In genomic region chr18:22915337-22915736, GRCh38 we compare ENCODE assay signal across 13 cellular contexts. TPM values are rescaled to one million over a fixed set of nuclear protein-coding genes. Genes with fewer than 3 reads are reported as not detected.
DNase-seq lines count a peak whose midpoint lies in the region; ATAC-seq, FAIRE-seq and TF ChIP-seq lines count a peak whose summit lies in the region.
"Had no signal": no experiment of that assay in that cellular context is flagged by ENCODE, and none has a peak within 500 bp of the region (broad histone marks: within the 10 kb centered on the region; RNA-seq: fewer than 3 reads in every experiment).

No MANE protein-coding gene starts in this region.

- no TSS peak for BruUV-seq in HepG2 (replicated peaks; lab: Mats Ljungman, UMichigan)

- no peak for ATAC-seq in HepG2
- no peak for ATAC-seq in right lobe of liver
- ATAC-seq in lower lobe of right lung, result no peak
- ATAC-seq in HG03520 (IDR thresholded peaks at IDR 0.05; ENCODE audit: unreplicated experiment), result no peak

- in situ Hi-C loops in HepG2 (cut with HindIII; ENCODE audit: extremely low pct_ligation_motif_present, low pct_unique_long_range_greater_than_20kb), result no loop called here

- H3K27ac ChIP-seq in HepG2 (ENCODE audit: extremely low read length, insufficient read depth, low read length) (no peak overlapping the region), right lobe of liver (no peak overlapping the region), lower lobe of right lung (no peak overlapping the region)

- no peak for DNase-seq in HepG2 (ENCODE audit: low spot score)
- no peak for DNase-seq in right lobe of liver
- DNase-seq in epithelial cell of esophagus (ENCODE audit: low read depth), result no peak
- DNase-seq in lower lobe of right lung, result no peak
- no peak for DNase-seq in hepatic stellate cell (ENCODE audit: low spot score)
- no peak for DNase-seq in RCC 7860 (ENCODE audit: low spot score)
- no peak for DNase-seq in activated CD4-positive, CD25-positive, alpha-beta regulatory T cell treated with anti-CD3 and anti-CD28 coated beads, Interleukin-2, amount 50 U/mL, for 72 hours
- DNase-seq: C1 segment of cervical spinal cord; NCI-H2227 treated with DMSO at 0.1 percent for 48 hours; NCI-H524 treated with DMSO at 0.1 percent for 48 hours; NK-92 treated with Interleukin-12 subunit alpha and Interleukin-12 subunit beta, amount 100 ng/mL, for 24 hours; OCI-M1 had no signal

- POLR2A ChIA-PET in HepG2 (lab: Yijun Ruan, JAX), result no interaction called here

- CTCF ChIA-PET in HepG2 (lab: Yijun Ruan, JAX; ENCODE audit: low intra/inter-chr PET ratio, low total read pairs), result no interaction called here

- H2AFZ ChIP-seq in HepG2 (ENCODE audit: low read length), result no peak overlapping the region

- H3K36me3 ChIP-seq in HepG2 (replicated peaks in 1 of 2; ENCODE audit: control insufficient read depth in 1 of 2, insufficient read depth in 2 of 2, low read length in 2 of 2), result no peaks in the 10 kb centered on the region
- no peaks in the 10 kb centered on the region for H3K36me3 ChIP-seq in right lobe of liver
- H3K36me3 ChIP-seq in lower lobe of right lung, result no peaks in the 10 kb centered on the region

- intact Hi-C loops in HepG2 (cut with micrococcal nuclease; ENCODE audit: unreplicated experiment) (no loop called here), right lobe of liver (cut with DNase I) (no loop called here), lower lobe of right lung (cut with DNase I) (no loop called here)

- no peak for TF ChIP-seq POLR2A in HepG2 (IDR thresholded peaks at IDR 0.05; ENCODE audit: insufficient read depth in 1 of 2, low read depth in 2 of 2, low read length in 2 of 2)
- no peak for TF ChIP-seq POLR2A in right lobe of liver (IDR thresholded peaks at IDR 0.05)

- TF ChIP-seq EP300 in HepG2 (IDR thresholded peaks at IDR 0.05; ENCODE audit: low read depth in 2 of 2, low read length in 2 of 2) (no peak), HepG2 (CRISPR knock-in tag; IDR thresholded peaks at IDR 0.05; ENCODE audit: borderline replicate concordance) (no peak)

- no peak overlapping the region for H3K4me3 ChIP-seq in HepG2 (replicated peaks in 1 of 3; ENCODE audit: insufficient read depth in 1 of 3, low read depth in 2 of 3, low read length in 3 of 3)
- H3K4me3 ChIP-seq in right lobe of liver, result no peak overlapping the region
- H3K4me3 ChIP-seq in epithelial cell of esophagus (ENCODE audit: low read length), result peak overlapping the region; percentile 66
- H3K4me3 ChIP-seq in lower lobe of right lung, result peak overlapping the region; percentile 36

- no peak for FAIRE-seq in HepG2 (lab: Jason Lieb, UNC)
- FAIRE-seq in RCC 7860 (lab: Jason Lieb, UNC), result no peak

- H3K4me1 ChIP-seq in HepG2 (ENCODE audit: insufficient read depth, low read length), result peaks cover 13% of the 10 kb centered on the region
- H3K4me1 ChIP-seq in right lobe of liver, result peaks cover 0 to 4% (median 0%) of the 10 kb centered on the region in 4 donors
- H3K4me1 ChIP-seq in lower lobe of right lung, result no peaks in the 10 kb centered on the region

- H4K20me1 ChIP-seq in HepG2 (ENCODE audit: insufficient read depth, low read length), result no peaks in the 10 kb centered on the region

- TF ChIP-seq RAD21 in HepG2 (CRISPR knock-in tag; IDR thresholded peaks at IDR 0.05), result no peak

- no peaks in the 10 kb centered on the region for H3K79me2 ChIP-seq in HepG2 (ENCODE audit: insufficient read depth, low read length)

- H3K9me3 ChIP-seq in HepG2 (ENCODE audit: low read length), result no peaks in the 10 kb centered on the region
- no peaks in the 10 kb centered on the region for H3K9me3 ChIP-seq in right lobe of liver
- H3K9me3 ChIP-seq in lower lobe of right lung, result no peaks in the 10 kb centered on the region

- H3K27me3 ChIP-seq in HepG2 (ENCODE audit: control insufficient read depth in 1 of 2, insufficient read depth in 2 of 2, low read length in 2 of 2) (no peaks in the 10 kb centered on the region), right lobe of liver (no peaks in the 10 kb centered on the region), lower lobe of right lung (ENCODE audit: low read depth) (no peaks in the 10 kb centered on the region)

- TF ChIP-seq CTCF in HepG2 (CRISPR knock-in tag; IDR thresholded peaks at IDR 0.05), result no peak
- no peak for TF ChIP-seq CTCF in right lobe of liver (IDR thresholded peaks at IDR 0.05)
- TF ChIP-seq CTCF in epithelial cell of esophagus (IDR thresholded peaks at IDR 0.05; ENCODE audit: insufficient read depth, low read depth, low read length, missing control alignments), result no peak
- no peak for TF ChIP-seq CTCF in lower lobe of right lung (IDR thresholded peaks at IDR 0.05)

- no peak overlapping the region for H3K4me2 ChIP-seq in HepG2 (ENCODE audit: low read depth, low read length)

- no peak overlapping the region for H3K9ac ChIP-seq in HepG2 (ENCODE audit: insufficient read depth, low read depth, low read length)

TF ChIP-seq in HepG2, 621 proteins besides CTCF, POLR2A, EP300 and RAD21:
- no peak for TF ChIP-seq ZNF709 (CRISPR knock-in tag; IDR thresholded peaks at IDR 0.05)
- no peak for TF ChIP-seq ZNF879 (CRISPR knock-in tag; IDR thresholded peaks at IDR 0.05)
- no peak for TF ChIP-seq ZSCAN21 (CRISPR knock-in tag; IDR thresholded peaks at IDR 0.05; ENCODE audit: borderline replicate concordance)
- no peak for TF ChIP-seq RARA (CRISPR knock-in tag; IDR thresholded peaks at IDR 0.05)
- TF ChIP-seq CEBPB (IDR thresholded peaks at IDR 0.05; ENCODE audit: borderline replicate concordance, low read depth, low read length), result no peak
- TF ChIP-seq ETV5 (CRISPR knock-in tag; IDR thresholded peaks at IDR 0.05; ENCODE audit: borderline replicate concordance), result no peak
- TF ChIP-seq MAFK (conservative IDR thresholded peaks at IDR 0.05 in 1 of 2, IDR thresholded peaks at IDR 0.05 in 1 of 2; ENCODE audit: low read length in 2 of 2), result peak; percentile 73 to 88; a peak in 3 of 4 replicates
- TF ChIP-seq ZNF644 (CRISPR knock-in tag; IDR thresholded peaks at IDR 0.05; ENCODE audit: low read depth), result no peak
- no peak for TF ChIP-seq NR2C2 (CRISPR knock-in tag; IDR thresholded peaks at IDR 0.05; ENCODE audit: borderline replicate concordance)
- TF ChIP-seq CENPT (CRISPR knock-in tag; IDR thresholded peaks at IDR 0.05; ENCODE audit: low read depth), result no peak
- no peak for TF ChIP-seq SMAD9 (CRISPR knock-in tag; IDR thresholded peaks at IDR 0.05)
- TF ChIP-seq MAFF (IDR thresholded peaks at IDR 0.05; ENCODE audit: low read depth, low read length), result peak; percentile 77

RNA-seq across cellular contexts. Expression of gene RBBP8, which starts 17.8 kb away (rescaled TPM):
- 47.4 and 68.5 TPM in 2 replicates for total RNA-seq in HepG2 (2016; rRNA removed; fragmentation: Illumina TruSeq; extraction: Trizol)
- total RNA-seq in HepG2 (2016; cell fraction: cytosol; rRNA removed; fragmentation: Illumina TruSeq; extraction: Trizol; ENCODE audit: low read depth), result 30.0 and 33.7 TPM in 2 replicates
- total RNA-seq in HepG2 (2016; cell fraction: insoluble cytoplasmic fraction; rRNA removed; fragmentation: Illumina TruSeq; extraction: Trizol), result 41.7 and 67.3 TPM in 2 replicates
- total RNA-seq in HepG2 (2016; cell fraction: membrane; rRNA removed; fragmentation: Illumina TruSeq; extraction: Trizol), result 54.2 and 60.1 TPM in 2 replicates
- total RNA-seq in HepG2 (2016; cell fraction: nucleus; rRNA removed; fragmentation: Illumina TruSeq; extraction: Trizol), result 31.6 and 34.5 TPM in 2 replicates
- 10.9 and 14.2 TPM in 2 replicates for polyA plus RNA-seq in HepG2 (2011; rRNA removed)
- 4.7 and 9.6 TPM in 2 replicates for polyA plus RNA-seq in HepG2 (2011; cell fraction: cytosol; rRNA removed)
- 2.7 and 4.2 TPM in 2 replicates for polyA plus RNA-seq in HepG2 (2011; cell fraction: nucleus; rRNA removed)
- polyA plus RNA-seq in HepG2 (2012), result 17.4 and 18.9 TPM in 2 replicates
- 18.4 and 18.5 TPM in 2 replicates for polyA plus RNA-seq in HepG2 (2016; cell fraction: cytosol; fragmentation: Illumina TruSeq; extraction: Trizol; ENCODE audit: low read depth)
- 52.2 and 53.7 TPM in 2 replicates for polyA plus RNA-seq in HepG2 (2016; cell fraction: insoluble cytoplasmic fraction; fragmentation: Illumina TruSeq; extraction: Trizol; ENCODE audit: low read depth)
- polyA plus RNA-seq in HepG2 (2016; cell fraction: membrane; fragmentation: Illumina TruSeq; extraction: Trizol; ENCODE audit: low read depth), result 33.1 and 36.4 TPM in 2 replicates
- 23.3 and 24.4 TPM in 2 replicates for polyA plus RNA-seq in HepG2 (2016; cell fraction: nucleus; fragmentation: Illumina TruSeq; extraction: Trizol; ENCODE audit: insufficient read depth, low read depth)
- 4.0 and 26.1 TPM in 2 replicates for polyA minus RNA-seq in HepG2 (2011; rRNA and poly(A)+ RNA removed; ENCODE audit: low replicate concordance)
- 13.6 and 17.0 TPM in 2 replicates for polyA minus RNA-seq in HepG2 (2011; cell fraction: cytosol; rRNA and poly(A)+ RNA removed)
- polyA minus RNA-seq in HepG2 (2011; cell fraction: nucleus; rRNA and poly(A)+ RNA removed), result 21.3 and 28.7 TPM in 2 replicates
- total RNA-seq in right lobe of liver, result 10 to 100 TPM in 5 of 6 experiments, 1 to 10 TPM in 1; 8.3 to 24.9 (median 12.4) TPM
- total RNA-seq in lower lobe of right lung, result 32.7 TPM

Comparison
In these comparisons a context has a peak if more than half of its experiments do, and no peak if none do; other contexts are left out.
1. H3K4me3 ChIP-seq: peak in epithelial cell of esophagus (single experiment) and lower lobe of right lung (single experiment); none in HepG2 (0 of 3) and right lobe of liver (0 of 3).